ENCODE assay signal across 11 cellular contexts in the genomic region with DNA sequence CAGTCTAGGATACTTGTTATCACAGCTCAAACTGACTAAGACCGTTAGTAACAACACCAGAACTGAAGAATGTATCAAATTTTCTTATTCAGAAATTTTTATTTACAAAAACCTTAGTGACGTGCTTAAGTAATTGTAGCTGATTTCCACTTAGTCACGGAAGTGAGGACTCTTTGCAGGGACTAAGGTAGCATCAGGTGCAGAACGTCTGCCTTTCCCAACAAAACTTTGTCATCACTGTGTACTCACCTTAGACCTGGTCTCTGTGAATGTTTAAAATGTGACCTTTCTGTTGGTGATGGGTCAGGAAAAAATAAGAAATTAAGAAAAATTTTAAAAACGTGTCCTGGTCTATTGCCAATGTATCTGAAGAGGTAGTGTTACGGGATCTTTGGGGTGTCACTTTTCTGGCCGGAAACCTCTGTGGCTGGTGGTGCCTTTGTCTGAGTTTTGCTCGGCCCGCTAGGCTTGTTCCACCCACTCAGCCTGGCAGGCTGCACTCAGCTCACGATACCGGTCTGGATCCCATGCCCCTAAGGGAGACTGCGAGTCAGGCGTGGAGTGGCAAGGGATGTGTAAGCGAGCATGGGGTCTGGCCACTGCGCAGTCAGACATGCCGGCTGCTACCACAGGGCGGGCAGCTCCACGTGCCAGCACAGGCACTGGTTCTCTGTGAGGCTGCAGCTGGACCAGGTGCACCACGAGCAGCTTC. TPM values are rescaled to one million over a fixed set of nuclear protein-coding genes. Genes with fewer than 3 reads are reported as not detected.
DNase-seq lines count a peak whose midpoint lies in the region; ATAC-seq and TF ChIP-seq lines count a peak whose summit lies in the region.
"Had no signal": no experiment of that assay in that cellular context is flagged by ENCODE, and none has a peak within 500 bp of the region (broad histone marks: within the 10 kb centered on the region; RNA-seq: fewer than 3 reads in every experiment).

No MANE protein-coding gene starts in this region.

- no peaks in the 10 kb centered on the region for H3K36me3 Mint-ChIP-seq in CD8-positive, alpha-beta T cell

- H3K9me3 ChIP-seq in CD8-positive, alpha-beta T cell (ENCODE audit: low read length) = no peaks in the 10 kb centered on the region
- H3K9me3 ChIP-seq: upper lobe of left lung had no signal

- peaks cover 92% of the 10 kb centered on the region for H3K4me1 ChIP-seq in CD8-positive, alpha-beta T cell (ENCODE audit: insufficient read depth, low read length)

- peak; percentile 32 for ATAC-seq in CD8-positive, alpha-beta T cell

- POLR2A ChIA-PET in CD8-positive, alpha-beta T cell (lab: Charles Lee) = interaction anchor here (1.0 to 11.7 kb wide), 17 partner anchors 8 to 925 kb away, joined by 3 to 285 read pairs (median 6); partner anchors contain the start of genes LRRC8B, LRRC8C and PKN2

- CTCF ChIA-PET in CD8-positive, alpha-beta T cell (lab: Charles Lee) = interaction anchor here (0.7 to 20.9 kb wide), 10 partner anchors 10 to 217 kb away, joined by 3 to 401 read pairs (median 3); partner anchors contain the start of gene LRRC8C

- H3K27me3 ChIP-seq in CD8-positive, alpha-beta T cell (ENCODE audit: insufficient read depth, low read length) = no peaks in the 10 kb centered on the region
- H3K27me3 ChIP-seq: cardiac muscle cell, upper lobe of left lung had no signal

- H3K4me3 ChIP-seq in CD8-positive, alpha-beta T cell (ENCODE audit: low read depth, low read length) = peak overlapping the region; percentile 53
- H3K4me3 ChIP-seq: cardiac muscle cell, upper lobe of left lung had no signal

- TF ChIP-seq CTCF in CD8-positive, alpha-beta T cell (IDR thresholded peaks at IDR 0.05) = no peak

- peak overlapping the region; percentile 100 for H3K27ac Mint-ChIP-seq in CD8-positive, alpha-beta T cell

- H3K4me3 Mint-ChIP-seq in CD8-positive, alpha-beta T cell = peak overlapping the region; percentile 83

- H3K4me1 Mint-ChIP-seq in CD8-positive, alpha-beta T cell (ENCODE audit: low read depth) = peaks cover 93% of the 10 kb centered on the region

- H3K27me3 Mint-ChIP-seq in CD8-positive, alpha-beta T cell (ENCODE audit: low read depth) = no peaks in the 10 kb centered on the region

- DNase-seq in CD8-positive, alpha-beta T cell = peak; percentile 47 to 85 (median 64)
- peak in 2 of 3 experiments; percentile 19 to 49 for DNase-seq in activated CD8-positive, alpha-beta memory T cell treated with anti-CD3 and anti-CD28 coated beads for 48 hours (ENCODE audit: low read depth in 2 of 3, low spot score in 2 of 3)
- DNase-seq in effector CD4-positive, alpha-beta T cell = peak; percentile 56
- DNase-seq in stimulated activated CD4-positive, alpha-beta T cell treated with anti-CD3 and anti-CD28 coated beads, Interleukin-15, amount 100 ng/mL, for 1 hour (ENCODE audit: low read depth in 1 of 2, low spot score in 1 of 2) = peak; percentile 26 to 41
- no peak for DNase-seq in pons (ENCODE audit: low spot score)
- DNase-seq in HuH-7 (ENCODE audit: low spot score) = no peak
- DNase-seq in SIG-M5 (lab: John Stamatoyannopoulos, UW) = no peak
- no peak for DNase-seq in OCI-M1 (lab: John Stamatoyannopoulos, UW)
- DNase-seq: NCI-H1930 had no signal

- H3K36me3 ChIP-seq in CD8-positive, alpha-beta T cell (ENCODE audit: insufficient read depth, low read length) = no peaks in the 10 kb centered on the region
- H3K36me3 ChIP-seq: cardiac muscle cell, upper lobe of left lung had no signal

- intact Hi-C loops in CD8-positive, alpha-beta T cell (cut with DNase I, micrococcal nuclease) = loop anchor here (1.0 to 10.0 kb wide), 4 partner anchors 25 to 476 kb away; partner anchors contain the start of genes LRRC8B (in 1 of the 2), LRRC8C (in 1 of the 2) and ZNF326 (in 1 of the 2)

- no peaks in the 10 kb centered on the region for H3K9me3 Mint-ChIP-seq in CD8-positive, alpha-beta T cell

- H3K27ac ChIP-seq in CD8-positive, alpha-beta T cell (ENCODE audit: low read depth, low read length) = peak overlapping the region; percentile 70
- H3K27ac ChIP-seq: cardiac muscle cell had no signal

RNA-seq across cellular contexts. Expression of gene LRRC8C, which starts 24.1 kb away (rescaled TPM):
- total RNA-seq in CD8-positive, alpha-beta T cell = 10 to 100 TPM; 24.0 to 26.7 TPM

Comparison
In these comparisons a context has a peak if more than half of its experiments do, and no peak if none do; other contexts are left out.
1. DNase-seq: peak in CD8-positive, alpha-beta T cell (7 of 7), activated CD8-positive, alpha-beta memory T cell treated with anti-CD3 and anti-CD28 coated beads for 48 hours (2 of 3), effector CD4-positive, alpha-beta T cell (single experiment) and stimulated activated CD4-positive, alpha-beta T cell treated with anti-CD3 and anti-CD28 coated beads, Interleukin-15, amount 100 ng/mL, for 1 hour (2 of 2); none in pons (single experiment), HuH-7 (single experiment), SIG-M5 (single experiment) and OCI-M1 (single experiment).